ENCODE assay signal across 16 cellular contexts in the genomic region with DNA sequence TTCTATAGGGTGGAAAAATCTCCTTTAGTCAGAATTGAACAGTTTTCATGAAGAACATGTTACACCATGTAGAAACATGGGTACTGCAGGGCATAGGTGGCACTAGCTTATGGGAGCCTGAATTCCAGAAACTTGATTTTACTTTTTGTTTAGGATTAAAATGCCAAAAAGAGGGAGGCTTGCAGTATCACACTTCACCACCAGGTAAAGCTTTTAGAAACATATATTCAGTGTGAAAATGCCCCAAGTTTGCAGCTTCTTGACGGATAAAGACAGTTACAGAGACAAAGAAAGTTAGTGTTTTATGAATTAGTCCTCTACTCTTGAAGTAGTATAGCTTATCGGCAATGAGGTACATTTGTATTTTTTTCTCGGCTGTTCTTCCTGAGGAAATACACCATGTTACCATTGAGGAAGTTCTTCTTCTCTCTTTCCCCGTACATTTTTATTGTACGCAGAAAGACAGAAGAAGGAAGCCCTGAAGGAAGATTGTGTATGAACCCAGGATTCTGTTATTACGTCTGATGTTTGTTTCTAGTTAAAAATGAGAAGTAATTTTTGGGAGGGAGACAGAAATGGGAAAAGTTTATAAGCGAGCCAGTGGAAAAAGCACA.
DNase-seq lines count a peak whose midpoint lies in the region; TF ChIP-seq lines count a peak whose summit lies in the region.
"Had no signal": no experiment of that assay in that cellular context is flagged by ENCODE, and none has a peak within 500 bp of the region (broad histone marks: within the 10 kb centered on the region; RNA-seq: fewer than 3 reads in every experiment).

No MANE protein-coding gene starts in this region.

- intact Hi-C loops in transverse colon (cut with DNase I; ENCODE audit: low total_unique reads), result loop anchor here (5.0 kb wide), 1 partner anchor 573 kb away; no protein-coding TSS in a partner anchor

- no peak overlapping the region for H3K27ac Mint-ChIP-seq in activated naive CD8-positive, alpha-beta T cell
- H3K27ac Mint-ChIP-seq in activated naive CD8-positive, alpha-beta T cell treated with anti-CD3 and anti-CD28 coated beads for 36 hours, result no peak overlapping the region
- H3K27ac Mint-ChIP-seq: activated naive CD4-positive, alpha-beta T cell treated with anti-CD3 and anti-CD28 coated beads, Interleukin-2, amount 50 U/mL, for 72 hours; stimulated activated memory B cell treated with anti-CD40 and anti-IgM and Interleukin-4, amounts not matched to agents 10 μg/mL and 1 μg/mL and 100 μg/mL, for 72 hours had no signal

- H3K27ac ChIP-seq in SK-N-MC (0 out of 2 replicates have a peak overlapping the region, but pooled peaks have one; percentile 37), transverse colon (no peak overlapping the region), substantia nigra (ENCODE audit: low read depth, low read length, poor library complexity, severe bottlenecking) (no peak overlapping the region)

- peaks cover 22 to 52% (median 24%) of the 10 kb centered on the region in 4 donors for H3K4me1 ChIP-seq in transverse colon

- H3K9me3 Mint-ChIP-seq in activated naive CD8-positive, alpha-beta T cell (ENCODE audit: low read depth), result no peaks in the 10 kb centered on the region
- no peaks in the 10 kb centered on the region for H3K9me3 Mint-ChIP-seq in activated naive CD8-positive, alpha-beta T cell treated with anti-CD3 and anti-CD28 coated beads for 36 hours
- H3K9me3 Mint-ChIP-seq: activated naive CD4-positive, alpha-beta T cell treated with anti-CD3 and anti-CD28 coated beads, Interleukin-2, amount 50 U/mL, for 72 hours had no signal

- 50 to 62% methylated on average over 7 of the region's 7 CpGs for WGBS in transverse colon (ENCODE audit: low coverage in 1 of 2), 2 donors

- DNase-seq in activated naive CD8-positive, alpha-beta T cell treated with anti-CD3 and anti-CD28 coated beads for 36 hours, result no peak
- DNase-seq in SK-N-MC (ENCODE audit: low read depth, low spot score) (no peak), fibroblast of mammary gland (ENCODE audit: low read depth) (no peak), transverse colon (no peak), substantia nigra (lab: John Stamatoyannopoulos, UW) (no peak), LoVo (ENCODE audit: low spot score) (no peak), NCI-H524 treated with DMSO at 0.1 percent for 48 hours (lab: John Stamatoyannopoulos, UW) (no peak)
- DNase-seq: activated CD4-positive, alpha-beta T cell treated with anti-CD3 and anti-CD28 coated beads, Interleukin-2, amount 50 U/mL, for 48 hours; foreskin melanocyte; mesendoderm; NCI-H1694; SIG-M5; stimulated activated CD4-positive, alpha-beta T cell treated with anti-CD3 and anti-CD28 coated beads, Interleukin-12 subunit alpha, Interleukin-12 subunit beta, amount 100 ng/mL, for 4 hours had no signal

- H3K36me3 Mint-ChIP-seq in activated naive CD8-positive, alpha-beta T cell, result no peaks in the 10 kb centered on the region
- no peaks in the 10 kb centered on the region for H3K36me3 Mint-ChIP-seq in activated naive CD8-positive, alpha-beta T cell treated with anti-CD3 and anti-CD28 coated beads for 36 hours
- H3K36me3 Mint-ChIP-seq: activated naive CD4-positive, alpha-beta T cell treated with anti-CD3 and anti-CD28 coated beads, Interleukin-2, amount 50 U/mL, for 72 hours; stimulated activated memory B cell treated with anti-CD40 and anti-IgM and Interleukin-4, amounts not matched to agents 10 μg/mL and 1 μg/mL and 100 μg/mL, for 72 hours had no signal

- H3K4me3 Mint-ChIP-seq in activated naive CD8-positive, alpha-beta T cell, result peak overlapping the region; percentile 11
- H3K4me3 Mint-ChIP-seq in activated naive CD8-positive, alpha-beta T cell treated with anti-CD3 and anti-CD28 coated beads for 36 hours, result no peak overlapping the region
- H3K4me3 Mint-ChIP-seq: stimulated activated memory B cell treated with anti-CD40 and anti-IgM and Interleukin-4, amounts not matched to agents 10 μg/mL and 1 μg/mL and 100 μg/mL, for 72 hours had no signal

- H3K4me1 Mint-ChIP-seq in activated naive CD8-positive, alpha-beta T cell (ENCODE audit: low read depth), result peaks cover 2% of the 10 kb centered on the region
- peaks cover 2% of the 10 kb centered on the region for H3K4me1 Mint-ChIP-seq in activated naive CD8-positive, alpha-beta T cell treated with anti-CD3 and anti-CD28 coated beads for 36 hours
- H3K4me1 Mint-ChIP-seq: stimulated activated memory B cell treated with anti-CD40 and anti-IgM and Interleukin-4, amounts not matched to agents 10 μg/mL and 1 μg/mL and 100 μg/mL, for 72 hours had no signal

- in situ Hi-C loops in transverse colon (cut with MboI; ENCODE audit: low pct_ligation_motif_present in 1 of 4, low pct_unique_long_range_greater_than_20kb in 1 of 4, low sequenced_read_pairs in 3 of 4), result loop anchor here in 1 of 4 donors (25.0 kb wide), 1 partner anchor 162 kb away; no protein-coding TSS in a partner anchor

- no peaks in the 10 kb centered on the region for H3K9me3 ChIP-seq in SK-N-MC (ENCODE audit: low read depth, low read length)
- no peaks in the 10 kb centered on the region for H3K9me3 ChIP-seq in transverse colon

- no peak for TF ChIP-seq EP300 in transverse colon (IDR thresholded peaks at IDR 0.05; ENCODE audit: low read depth)

- peaks cover 2% of the 10 kb centered on the region for H3K27me3 Mint-ChIP-seq in activated naive CD8-positive, alpha-beta T cell
- H3K27me3 Mint-ChIP-seq in activated naive CD8-positive, alpha-beta T cell treated with anti-CD3 and anti-CD28 coated beads for 36 hours, result no peaks in the 10 kb centered on the region
- H3K27me3 Mint-ChIP-seq: stimulated activated memory B cell treated with anti-CD40 and anti-IgM and Interleukin-4, amounts not matched to agents 10 μg/mL and 1 μg/mL and 100 μg/mL, for 72 hours had no signal

- H3K27me3 ChIP-seq in transverse colon, result no peaks in the 10 kb centered on the region

- H3K36me3 ChIP-seq in SK-N-MC (ENCODE audit: insufficient read depth, low read length) (no peaks in the 10 kb centered on the region; the same call in 1 of the 2 replicates), transverse colon (no peaks in the 10 kb centered on the region)

- H3K4me3 ChIP-seq in SK-N-MC, result no peak overlapping the region
- no peak overlapping the region for H3K4me3 ChIP-seq in fibroblast of mammary gland (ENCODE audit: control insufficient read depth, low read depth, low read length)
- H3K4me3 ChIP-seq in transverse colon, result no peak overlapping the region

- TF ChIP-seq CTCF in fibroblast of mammary gland (conservative IDR thresholded peaks at IDR 0.05; ENCODE audit: control insufficient read depth, insufficient read depth, low read depth, low read length) (peak; percentile 42), transverse colon (IDR thresholded peaks at IDR 0.05) (peak; percentile 20 to 50 (median 37))

- TF ChIP-seq POLR2A in transverse colon (IDR thresholded peaks at IDR 0.05), result no peak

- H3K9ac ChIP-seq in SK-N-MC (ENCODE audit: insufficient read length), result no peak overlapping the region
